ENCODE assay signal across 18 cellular contexts in genomic region chrX:117196481-117196880, GRCh38.
"Had no signal": no experiment of that assay in that cellular context is flagged by ENCODE, and none has a peak within 500 bp of the region (broad histone marks: within the 10 kb centered on the region; RNA-seq: fewer than 3 reads in every experiment).

No MANE protein-coding gene starts in this region.

- H3K27ac ChIP-seq: colonic mucosa, foreskin keratinocyte, pancreas had no signal

- H3K27me3 Mint-ChIP-seq: naive B cell, progenitor cell of endocrine pancreas, type B pancreatic cell had no signal

- H3K4me3 ChIP-seq: colonic mucosa, lung, pancreas had no signal

- H3K36me3 Mint-ChIP-seq: naive B cell, type B pancreatic cell had no signal

- H3K36me3 ChIP-seq: colonic mucosa, pancreas had no signal

- DNase-seq: colonic mucosa; dermis blood vessel endothelial cell; erythroblast; foreskin keratinocyte; left colon; left ventricle myocardium superior; mesenchymal stem cell; naive B cell; occipital lobe; pancreas; small intestine; stimulated activated CD4-positive, alpha-beta T cell treated with anti-CD3 and anti-CD28 coated beads, Interleukin-12 subunit alpha, Interleukin-12 subunit beta, amount 100 ng/mL, for 4 hours; stimulated activated naive CD4-positive, alpha-beta T cell treated with Interleukin-2 at 50 U/mL for 16 hours had no signal

- H3K4me1 ChIP-seq: colonic mucosa, foreskin keratinocyte, pancreas had no signal

- H3K9me3 Mint-ChIP-seq: type B pancreatic cell had no signal

- H3K4me1 Mint-ChIP-seq: naive B cell, nephron had no signal

- H3K27me3 ChIP-seq: colonic mucosa, foreskin keratinocyte, pancreas had no signal

- H3K27ac Mint-ChIP-seq: naive B cell, progenitor cell of endocrine pancreas, type B pancreatic cell had no signal

- ATAC-seq: foreskin keratinocyte, left colon, left ventricle myocardium superior, pancreas, right cardiac atrium had no signal

- H3K4me3 Mint-ChIP-seq: naive B cell, nephron, type B pancreatic cell had no signal

- H3K9me3 ChIP-seq: colonic mucosa, pancreas had no signal
